6 cellular contexts compared by ENCODE assay signal in genomic region chr16:57485091-57485915, GRCh38. TPM values are rescaled to one million over a fixed set of nuclear protein-coding genes. Genes with fewer than 3 reads are reported as not detected.
A peak's percentile ranks its signal among the peaks of the same experiment; 100 is the strongest.
DNase-seq lines count a peak whose midpoint lies in the region; ATAC-seq and TF ChIP-seq lines count a peak whose summit lies in the region.

No MANE protein-coding gene starts in this region.

- intact Hi-C loops in Right ventricle myocardium inferior (cut with DNase I) (no loop called here), cardiac septum (cut with DNase I) (loop anchor here (5.0 kb wide), 1 partner anchor 38 kb away; the partner anchor contains the start of genes CIAPIN1 and COQ9), uterus (cut with DNase I; ENCODE audit: low total_unique reads) (no loop called here)

- H3K4me3 ChIP-seq in iPS-18a (ENCODE audit: low read length) (peak overlapping the region; percentile 78), uterus (peak overlapping the region; percentile 70 to 90)

- no peak for TF ChIP-seq POLR2A in uterus (IDR thresholded peaks at IDR 0.05)

- DNase-seq in Right ventricle myocardium inferior (ENCODE audit: missing footprints) (no peak), cardiac septum (ENCODE audit: low spot score) (no peak), uterus (no peak), NCI-H2081 treated with DMSO at 0.1 percent for 48 hours (lab: John Stamatoyannopoulos, UW) (no peak)

- H3K4me1 ChIP-seq in iPS-18a (ENCODE audit: control insufficient read depth, low read depth, low read length) (peaks cover 3% of the 10 kb centered on the region), uterus (peaks cover 0 to 18% of the 10 kb centered on the region in 2 donors)

- H3K27ac ChIP-seq in iPS-18a (ENCODE audit: low read length) (no peak overlapping the region), uterus (peak overlapping the region; percentile 73 to 87)

- H3K27me3 ChIP-seq in iPS-18a (ENCODE audit: control insufficient read depth, insufficient read depth, low read length) (peaks cover 11% of the 10 kb centered on the region), uterus (no peaks in the 10 kb centered on the region)

- no peak for TF ChIP-seq CTCF in uterus (IDR thresholded peaks at IDR 0.05)

- ATAC-seq in Right ventricle myocardium inferior (peak; percentile 4), GM21423 (IDR thresholded peaks at IDR 0.05; ENCODE audit: unreplicated experiment) (no peak)

- no peak overlapping the region for H3K9ac ChIP-seq in iPS-18a (ENCODE audit: low read length)

- H3K9me3 ChIP-seq in iPS-18a (ENCODE audit: control insufficient read depth, low read depth, low read length) (no peaks in the 10 kb centered on the region), uterus (no peaks in the 10 kb centered on the region)

- no peaks in the 10 kb centered on the region for H3K36me3 ChIP-seq in iPS-18a (ENCODE audit: control insufficient read depth, low read depth, low read length)
- no peaks in the 10 kb centered on the region for H3K36me3 ChIP-seq in uterus

RNA-seq across cellular contexts. Expression of gene DOK4, which starts 1.0 kb away (rescaled TPM):
- 8.4 TPM for total RNA-seq in Right ventricle myocardium inferior
- total RNA-seq in cardiac septum, result 11.5 TPM
- 10 to 100 TPM in 3 of 4 donors, 1 to 10 TPM in 1; 1.8 to 31.6 (median 24.5) TPM for total RNA-seq in uterus

RNA-seq across cellular contexts. Expression of gene POLR2C, which starts 22.8 kb away (rescaled TPM):
- total RNA-seq in Right ventricle myocardium inferior (37.1 TPM), cardiac septum (46.9 TPM), uterus (100 to 1,000 TPM in 2 of 4 donors, 10 to 100 TPM in 2; 64.3 to 460 (median 104) TPM)

RNA-seq across cellular contexts. Expression of gene COQ9, which starts 38.0 kb away (rescaled TPM):
- 215 TPM for total RNA-seq in Right ventricle myocardium inferior
- total RNA-seq in cardiac septum, result 156 TPM
- 10 to 100 TPM; 11.5 to 39.1 (median 23.6) TPM for total RNA-seq in uterus

RNA-seq across cellular contexts. Expression of gene CIAPIN1, which starts 38.1 kb away (rescaled TPM):
- 43.7 TPM for total RNA-seq in Right ventricle myocardium inferior
- total RNA-seq in cardiac septum, result 60.1 TPM
- 10 to 100 TPM in 3 of 4 donors, 1 to 10 TPM in 1; 9.7 to 49.0 (median 26.7) TPM for total RNA-seq in uterus

RNA-seq across cellular contexts. Expression of gene CCDC102A, which starts 51.1 kb away (rescaled TPM):
- total RNA-seq in Right ventricle myocardium inferior (10.9 TPM), cardiac septum (5.5 TPM), uterus (10 to 100 TPM in 3 of 4 donors, 1 to 10 TPM in 1; 8.7 to 23.6 (median 22.0) TPM)
